11 cellular contexts compared by ENCODE assay signal in the genomic region with DNA sequence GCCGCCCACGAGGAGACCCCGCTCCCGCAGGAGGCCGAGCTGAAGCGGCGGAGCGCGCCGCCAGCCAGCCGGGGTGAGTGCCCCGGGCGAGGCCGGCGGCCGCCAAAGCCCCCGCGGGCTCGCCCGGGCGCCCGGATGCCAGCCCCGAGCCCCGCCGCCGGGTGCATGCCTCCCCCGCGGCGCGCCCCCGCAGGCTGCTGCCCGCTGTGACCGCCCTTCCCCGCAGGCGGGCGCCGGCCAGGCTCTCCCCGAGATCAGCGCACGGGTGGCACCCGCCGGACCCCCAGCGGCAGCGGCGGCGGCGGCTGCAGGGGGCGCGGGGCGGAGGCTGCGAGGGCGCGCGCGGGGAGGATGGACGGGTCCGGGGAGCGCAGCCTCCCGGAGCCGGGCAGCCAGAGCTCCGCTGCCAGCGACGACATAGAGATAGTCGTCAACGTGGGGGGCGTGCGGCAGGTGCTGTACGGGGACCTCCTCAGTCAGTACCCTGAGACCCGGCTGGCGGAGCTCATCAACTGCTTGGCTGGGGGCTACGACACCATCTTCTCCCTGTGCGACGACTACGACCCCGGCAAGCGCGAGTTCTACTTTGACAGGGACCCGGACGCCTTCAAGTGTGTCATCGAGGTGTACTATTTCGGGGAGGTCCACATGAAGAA. TPM values are rescaled to one million over a fixed set of nuclear protein-coding genes. Genes with fewer than 3 reads are reported as not detected.
A peak's percentile ranks its signal among the peaks of the same experiment; 100 is the strongest.
DNase-seq lines count a peak whose midpoint lies in the region; ATAC-seq, FAIRE-seq and TF ChIP-seq lines count a peak whose summit lies in the region.
"Had no signal": no experiment of that assay in that cellular context is flagged by ENCODE, and none has a peak within 500 bp of the region (broad histone marks: within the 10 kb centered on the region; RNA-seq: fewer than 3 reads in every experiment).

No MANE protein-coding gene starts in this region.

- H3K4me3 ChIP-seq in keratinocyte (ENCODE audit: control insufficient read depth in 2 of 3, extremely low read depth in 1 of 3, insufficient read depth in 2 of 3, low read depth in 1 of 3, low read length in 3 of 3) = peak overlapping the region in 1 of 3 experiments; percentile 52
- H3K4me3 ChIP-seq in stomach = peak overlapping the region; percentile 36 to 41 (median 38)
- H3K4me3 ChIP-seq: tibial artery had no signal

- H4K20me1 ChIP-seq in keratinocyte (ENCODE audit: control insufficient read depth, extremely low read depth, insufficient read depth, low read length) = no peaks in the 10 kb centered on the region

- H2AFZ ChIP-seq in keratinocyte (ENCODE audit: control insufficient read depth, low read length) = peak overlapping the region; percentile 33

- intact Hi-C loops in stomach (cut with DNase I; ENCODE audit: low total_unique reads) = no loop called here

- peak overlapping the region; percentile 54 for H3K4me2 ChIP-seq in keratinocyte (ENCODE audit: control insufficient read depth, extremely low read depth, insufficient read depth, low read depth, low read length)

- no peak overlapping the region for H3K9ac ChIP-seq in keratinocyte (ENCODE audit: control insufficient read depth, extremely low read depth, insufficient read depth, low read length)

- H3K36me3 ChIP-seq in keratinocyte (ENCODE audit: control insufficient read depth in 2 of 2, extremely low read depth in 1 of 2, insufficient read depth in 2 of 2, low read length in 2 of 2) = no peaks in the 10 kb centered on the region
- no peaks in the 10 kb centered on the region for H3K36me3 ChIP-seq in stomach
- H3K36me3 ChIP-seq: tibial artery had no signal

- TF ChIP-seq CTCF in keratinocyte (optimal IDR thresholded peaks at IDR 0.05 in 1 of 3, IDR thresholded peaks at IDR 0.05 in 1 of 3, conservative IDR thresholded peaks at IDR 0.05 in 1 of 3; ENCODE audit: extremely low read depth in 1 of 3, insufficient read depth in 2 of 3, low read length in 3 of 3) = no peak
- TF ChIP-seq CTCF in stomach (IDR thresholded peaks at IDR 0.05) = no peak

- peaks cover 48% of the 10 kb centered on the region for H3K27me3 ChIP-seq in keratinocyte (ENCODE audit: control insufficient read depth, extremely low read depth, insufficient read depth, low read length)
- peaks cover 0 to 62% (median 32%) of the 10 kb centered on the region in 3 donors for H3K27me3 ChIP-seq in stomach

- H3K9me3 ChIP-seq in keratinocyte (ENCODE audit: control insufficient read depth, low read depth, low read length) = no peaks in the 10 kb centered on the region
- H3K9me3 ChIP-seq in stomach = no peaks in the 10 kb centered on the region
- H3K9me3 ChIP-seq: tibial artery had no signal

- no peak for TF ChIP-seq POLR2A in stomach (IDR thresholded peaks at IDR 0.05)

- no peaks in the 10 kb centered on the region for H3K9me1 ChIP-seq in keratinocyte (ENCODE audit: control insufficient read depth, extremely low read depth, insufficient read depth, low read length)

- H3K4me1 ChIP-seq in keratinocyte (ENCODE audit: control insufficient read depth, extremely low read depth, insufficient read depth, low read length) (no peaks in the 10 kb centered on the region), stomach (peaks cover 5 to 12% (median 9%) of the 10 kb centered on the region in 4 donors)

- no peak for TF ChIP-seq EP300 in stomach (IDR thresholded peaks at IDR 0.05)

- WGBS in stomach, 5 donors = 6 to 37% (median 8%) methylated on average over 14 to 81 of the region's 81 CpGs

- H3K79me2 ChIP-seq in keratinocyte (ENCODE audit: control insufficient read depth, insufficient read depth, low read length) = no peaks in the 10 kb centered on the region

- ATAC-seq in GM21447 (IDR thresholded peaks at IDR 0.05; ENCODE audit: unreplicated experiment) (no peak), HG02642 (IDR thresholded peaks at IDR 0.05; ENCODE audit: poor library complexity, unreplicated experiment) (no peak)

- FAIRE-seq in keratinocyte (lab: Jason Lieb, UNC) = no peak
- FAIRE-seq in RCC 7860 (lab: Jason Lieb, UNC) = no peak

- dilution Hi-C loops in keratinocyte (cut with MboI; ENCODE audit: extremely low pct_ligation_motif_present, low sequenced_read_pairs) = no loop called here

- H3K27ac ChIP-seq in caudate nucleus (ENCODE audit: low read depth, low read length) (peak overlapping the region; percentile 62), keratinocyte (ENCODE audit: control insufficient read depth, insufficient read depth, low read length) (no peak overlapping the region), stomach (no peak overlapping the region)
- H3K27ac ChIP-seq: tibial artery had no signal

- DNase-seq in NCI-H748 (lab: John Stamatoyannopoulos, UW; ENCODE audit: unreplicated experiment) (peak; percentile 38), NCI-H748 treated with DMSO at 0.1 percent for 48 hours (lab: John Stamatoyannopoulos, UW) (no peak), caudate nucleus (lab: John Stamatoyannopoulos, UW) (peak in 1 of 61 donors; percentile 72), keratinocyte (ENCODE audit: low read depth, low spot score) (no peak), stomach (no peak), RCC 7860 (ENCODE audit: low spot score) (no peak)
- DNase-seq: activated CD4-positive, alpha-beta T cell treated with anti-CD3 and anti-CD28 coated beads, Interleukin-2, amount 10 ng/mL, durations not matched to agents 7 days and 5 days had no signal

RNA-seq across cellular contexts. Expression of a gene that starts 0.5 kb away (rescaled TPM):
- polyA plus RNA-seq in keratinocyte = 0.05 to 0.10 TPM (median 0.08 TPM) in 3 replicates
- not detected for polyA plus RNA-seq in keratinocyte (2011; ENCODE audit: low read depth)
- 0.09 and 0.14 TPM in 2 replicates for polyA plus RNA-seq in keratinocyte (2011; cell fraction: cytosol; rRNA removed)
- 0.09 and 0.10 TPM in 2 replicates for polyA plus RNA-seq in keratinocyte (2011; cell fraction: nucleus; rRNA removed)
- 0.07 TPM in 1 of 2 replicates, not detected in the other for polyA plus RNA-seq in keratinocyte (2012; ENCODE audit: low replicate concordance)
- polyA minus RNA-seq in keratinocyte = not detected in 3 replicates
- polyA minus RNA-seq in keratinocyte (2011; cell fraction: cytosol; rRNA and poly(A)+ RNA removed) = not detected
- polyA minus RNA-seq in keratinocyte (2011; cell fraction: nucleus; rRNA and poly(A)+ RNA removed) = not detected in 2 replicates
- total RNA-seq in stomach = under 1 TPM in 1 of 5 donors, not detected in 4; 0.92 TPM
- polyA plus RNA-seq in stomach = under 1 TPM; 0.05 to 0.92 (median 0.25) TPM
- total RNA-seq: activated CD4-positive, alpha-beta T cell treated with anti-CD3 and anti-CD28 coated beads, Interleukin-2, amount 10 ng/mL, durations not matched to agents 7 days and 5 days; RPMI7951 had no signal
